In the genomic region with DNA sequence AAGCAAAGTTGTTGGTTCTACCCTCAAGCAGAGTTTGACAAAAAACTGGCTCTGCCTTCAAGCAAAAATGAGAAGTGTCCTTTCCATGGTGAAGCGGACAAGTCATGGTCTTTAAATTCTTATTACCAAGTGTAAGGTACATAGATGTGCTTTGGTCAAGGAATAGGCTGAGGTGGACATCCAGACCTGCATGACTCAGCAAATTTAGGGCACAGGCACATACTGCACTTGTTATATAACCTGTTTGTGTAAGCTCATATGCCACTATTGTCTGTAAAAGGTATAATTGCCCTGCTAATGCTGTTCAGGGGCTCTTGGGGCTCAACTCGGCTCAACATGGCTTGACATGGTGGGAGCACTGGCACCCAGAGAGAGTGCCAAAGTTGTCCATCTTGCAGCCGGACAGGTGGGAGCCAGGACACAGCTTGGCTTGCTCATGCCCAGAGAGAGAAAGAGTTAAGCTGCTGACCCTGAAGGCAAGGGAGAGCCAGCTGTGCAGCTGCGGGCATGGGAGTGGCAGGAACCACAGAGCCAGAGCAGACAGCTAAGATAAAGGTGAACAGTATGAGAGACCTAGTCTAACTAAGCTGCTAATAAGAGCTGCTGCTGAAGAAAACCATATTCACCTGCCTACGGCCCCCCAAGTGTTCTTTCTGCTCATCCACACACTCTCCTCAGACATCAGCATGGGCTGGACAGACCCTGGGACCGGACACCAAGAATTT, we compare ENCODE assay signal across 19 cellular contexts.
"Had no signal": no experiment of that assay in that cellular context is flagged by ENCODE, and none has a peak within 500 bp of the region (broad histone marks: within the 10 kb centered on the region; RNA-seq: fewer than 3 reads in every experiment).

No MANE protein-coding gene starts in this region.

- H3K9me3 ChIP-seq: psoas muscle, right atrium auricular region, thoracic aorta had no signal

- H3K9ac ChIP-seq: neural progenitor cell had no signal

- H3K27me3 ChIP-seq: brain microvascular endothelial cell, heart right ventricle, neural progenitor cell, right atrium auricular region had no signal

- H3K4me1 ChIP-seq: heart right ventricle, neural progenitor cell, right atrium auricular region had no signal

- H3K4me2 ChIP-seq: neural progenitor cell had no signal

- ATAC-seq: activated CD8-positive, alpha-beta memory T cell treated with anti-CD3 and anti-CD28 coated beads, Interleukin-2, amount 10 ng/mL, durations not matched to agents 7 days and 5 days; activated CD8-positive, alpha-beta T cell treated with anti-CD3 and anti-CD28 coated beads for 36 hours; activated naive CD4-positive, alpha-beta T cell treated with anti-CD3 and anti-CD28 coated beads, Interleukin-2, amount 50 U/mL, for 72 hours; heart right ventricle; left colon; naive thymus-derived CD8-positive, alpha-beta T cell; psoas muscle had no signal

- H3K4me3 ChIP-seq: heart right ventricle, lung, neural progenitor cell, psoas muscle, right atrium auricular region, thoracic aorta had no signal

- H2AFZ ChIP-seq: neural progenitor cell had no signal

- DNase-seq: activated CD8-positive, alpha-beta memory T cell treated with anti-CD3 and anti-CD28 coated beads, Interleukin-2, amount 10 ng/mL, durations not matched to agents 7 days and 5 days; activated CD8-positive, alpha-beta T cell treated with anti-CD3 and anti-CD28 coated beads for 36 hours; aorta; brain microvascular endothelial cell; caudate nucleus; dermis blood vessel endothelial cell; effector CD8-positive, alpha-beta T cell; foreskin fibroblast; heart right ventricle; left colon; naive thymus-derived CD8-positive, alpha-beta T cell; psoas muscle; stimulated activated CD4-positive, alpha-beta T cell treated with anti-CD3 and anti-CD28 coated beads, Interleukin-4, amount 100 ng/mL, for 24 hours; stimulated activated naive CD4-positive, alpha-beta T cell treated with Interleukin-2 at 50 U/mL for 16 hours had no signal

- H3K27ac ChIP-seq: brain microvascular endothelial cell, heart right ventricle, neural progenitor cell, psoas muscle, right atrium auricular region, thoracic aorta had no signal
